11 cellular contexts compared by ENCODE assay signal in genomic region chr5:157267766-157268480, GRCh38. TPM values are rescaled to one million over a fixed set of nuclear protein-coding genes. Genes with fewer than 3 reads are reported as not detected.
DNase-seq lines count a peak whose midpoint lies in the region; ATAC-seq, FAIRE-seq and TF ChIP-seq lines count a peak whose summit lies in the region.
"Had no signal": no experiment of that assay in that cellular context is flagged by ENCODE, and none has a peak within 500 bp of the region (broad histone marks: within the 10 kb centered on the region; RNA-seq: fewer than 3 reads in every experiment).

No MANE protein-coding gene starts in this region.

- H3K36me3 ChIP-seq in CD8-positive, alpha-beta T cell (ENCODE audit: insufficient read depth, low read length): no peaks in the 10 kb centered on the region
- peaks cover 18% of the 10 kb centered on the region for H3K36me3 ChIP-seq in Karpas-422 (ENCODE audit: insufficient read depth, low read length)
- no peaks in the 10 kb centered on the region for H3K36me3 ChIP-seq in Caco-2 (ENCODE audit: control insufficient read depth, insufficient read depth, low read length)
- H3K36me3 ChIP-seq in pancreas: no peaks in the 10 kb centered on the region

- no peak for FAIRE-seq in pancreas (lab: Jason Lieb, UNC)

- CTCF ChIA-PET in CD8-positive, alpha-beta T cell (lab: Charles Lee): interaction anchor here (0.7 to 6.7 kb wide), 12 partner anchors 11 to 136 kb away, joined by 3 to 57 read pairs (median 3); no protein-coding TSS in a partner anchor
- CTCF ChIA-PET in Caco-2 (lab: Charles Lee): interaction anchor here (0.8 to 0.9 kb wide), 2 partner anchors 14 to 19 kb away, joined by 3 read pairs; no protein-coding TSS in a partner anchor

- POLR2A ChIA-PET in CD8-positive, alpha-beta T cell (lab: Charles Lee): interaction anchor here (0.9 to 5.8 kb wide), 13 partner anchors 8 to 129 kb away, joined by 3 to 44 read pairs (median 4); partner anchors contain the start of gene MED7
- POLR2A ChIA-PET in Caco-2 (lab: Charles Lee): no interaction called here

- peaks cover 84% of the 10 kb centered on the region for H3K4me1 Mint-ChIP-seq in CD8-positive, alpha-beta T cell (ENCODE audit: low read depth)
- H3K4me1 Mint-ChIP-seq in naive B cell (peaks cover 72 to 89% (median 87%) of the 10 kb centered on the region in 3 donors), Caco-2 (ENCODE audit: low read depth, unreplicated experiment) (no peaks in the 10 kb centered on the region)

- no peaks in the 10 kb centered on the region for H3K27me3 ChIP-seq in CD8-positive, alpha-beta T cell (ENCODE audit: insufficient read depth, low read length)
- H3K27me3 ChIP-seq in Karpas-422 (ENCODE audit: low read length) (no peaks in the 10 kb centered on the region), Caco-2 (replicated peaks; ENCODE audit: control insufficient read depth, insufficient read depth, low read length) (no peaks in the 10 kb centered on the region; the same call in 1 of the 2 replicates), pancreas (no peaks in the 10 kb centered on the region)

- H3K4me2 ChIP-seq in Karpas-422 (ENCODE audit: low read depth, low read length, poor library complexity, severe bottlenecking): peak overlapping the region; percentile 94

- peaks cover 3% of the 10 kb centered on the region; the same call in 1 of the 2 replicates for H4K20me1 ChIP-seq in Karpas-422 (ENCODE audit: insufficient read depth, low read depth, low read length)

- H3K79me2 ChIP-seq in Karpas-422 (ENCODE audit: low read length): peaks cover 66% of the 10 kb centered on the region

- no peak for TF ChIP-seq CTCF in CD8-positive, alpha-beta T cell (IDR thresholded peaks at IDR 0.05)
- TF ChIP-seq CTCF in Caco-2 (IDR thresholded peaks at IDR 0.05; ENCODE audit: insufficient read depth in 1 of 2, low read depth in 1 of 2, low read length in 1 of 2, severe bottlenecking in 1 of 2, unreplicated experiment in 1 of 2) (no peak), pancreas (IDR thresholded peaks at IDR 0.05) (no peak)

- H3K9me2 ChIP-seq in Karpas-422 (replicated peaks; ENCODE audit: insufficient read depth, low read length): no peaks in the 10 kb centered on the region

- peak overlapping the region; percentile 77 for H3K4me3 ChIP-seq in CD8-positive, alpha-beta T cell (ENCODE audit: low read depth, low read length)
- H3K4me3 ChIP-seq in Karpas-422 (ENCODE audit: low read length) (peak overlapping the region; percentile 84), Caco-2 (ENCODE audit: low read depth, low read length) (no peak overlapping the region), pancreas (peak overlapping the region in 1 of 4 donors; percentile 0)

- no peak for DNase-seq in CD8-positive, alpha-beta T cell
- DNase-seq in Karpas-422 (peak; percentile 56), caudate nucleus (lab: John Stamatoyannopoulos, UW) (peak in 9 of 61 donors; percentile 19 to 59 (median 48)), naive B cell (no peak), DMS79 (lab: John Stamatoyannopoulos, UW) (no peak), Caco-2 (no peak), pancreas (no peak)
- DNase-seq: GOT3; MV-4-11; stimulated activated naive CD4-positive, alpha-beta T cell had no signal

- no peak overlapping the region for H2AFZ ChIP-seq in Karpas-422 (ENCODE audit: low read length)

- no peaks in the 10 kb centered on the region for H3K27me3 Mint-ChIP-seq in CD8-positive, alpha-beta T cell (ENCODE audit: low read depth)
- H3K27me3 Mint-ChIP-seq in naive B cell: no peaks in the 10 kb centered on the region
- H3K27me3 Mint-ChIP-seq in Caco-2 (ENCODE audit: insufficient read depth, unreplicated experiment): peaks cover 11% of the 10 kb centered on the region

- H3K9me3 Mint-ChIP-seq in CD8-positive, alpha-beta T cell: no peaks in the 10 kb centered on the region
- H3K9me3 Mint-ChIP-seq in naive B cell (peaks cover 0 to 5% (median 0%) of the 10 kb centered on the region in 7 donors), Caco-2 (ENCODE audit: unreplicated experiment) (no peaks in the 10 kb centered on the region)

- H3K9ac ChIP-seq in Karpas-422 (ENCODE audit: low read length): peak overlapping the region; percentile 83

- ATAC-seq in CD8-positive, alpha-beta T cell: no peak
- ATAC-seq in naive B cell (ENCODE audit: low read depth in 2 of 2): no peak
- no peak for ATAC-seq in HG03097 (IDR thresholded peaks at IDR 0.05; ENCODE audit: low FRiP score, unreplicated experiment)
- ATAC-seq in pancreas: no peak

- peaks cover 34% of the 10 kb centered on the region for H3K36me3 Mint-ChIP-seq in CD8-positive, alpha-beta T cell
- H3K36me3 Mint-ChIP-seq in naive B cell (peaks cover 7 to 10% of the 10 kb centered on the region in 2 donors), Caco-2 (ENCODE audit: insufficient read depth, unreplicated experiment) (no peaks in the 10 kb centered on the region)

- peak overlapping the region; percentile 98 for H3K27ac Mint-ChIP-seq in CD8-positive, alpha-beta T cell
- H3K27ac Mint-ChIP-seq in naive B cell: peak overlapping the region; percentile 69 to 99 (median 99)
- no peak overlapping the region for H3K27ac Mint-ChIP-seq in Caco-2 (ENCODE audit: unreplicated experiment)

- WGBS in pancreas, 2 donors: 60% methylated on average over 8 of the region's 8 CpGs

- no peaks in the 10 kb centered on the region for H3K9me3 ChIP-seq in CD8-positive, alpha-beta T cell (ENCODE audit: low read length)
- H3K9me3 ChIP-seq in Karpas-422 (ENCODE audit: low read length) (no peaks in the 10 kb centered on the region), Caco-2 (no peaks in the 10 kb centered on the region), pancreas (no peaks in the 10 kb centered on the region)

- intact Hi-C loops in CD8-positive, alpha-beta T cell (cut with DNase I, micrococcal nuclease): loop anchor here (2.0 to 10.0 kb wide), 3 partner anchors 15 to 467 kb away; partner anchors contain the start of gene THG1L (in 2 of the 2)
- intact Hi-C loops in Caco-2 (cut with micrococcal nuclease; ENCODE audit: unreplicated experiment): loop anchor here (5.0 kb wide), 1 partner anchor 44 kb away; no protein-coding TSS in a partner anchor
- intact Hi-C loops in pancreas (cut with DNase I): no loop called here

- H3K4me3 Mint-ChIP-seq in CD8-positive, alpha-beta T cell: peak overlapping the region; percentile 95
- H3K4me3 Mint-ChIP-seq in naive B cell (peak overlapping the region; percentile 91 to 97 (median 95)), Caco-2 (ENCODE audit: unreplicated experiment) (no peak overlapping the region)

- BruUV-seq in Caco-2 (replicated peaks; lab: Mats Ljungman, UMichigan): no TSS peak

- H3K4me1 ChIP-seq in CD8-positive, alpha-beta T cell (ENCODE audit: insufficient read depth, low read length): peaks cover 84% of the 10 kb centered on the region
- H3K4me1 ChIP-seq in Karpas-422 (ENCODE audit: low read length) (peaks cover 83% of the 10 kb centered on the region), Caco-2 (no peaks in the 10 kb centered on the region), pancreas (no peaks in the 10 kb centered on the region)

- peak overlapping the region; percentile 71 for H3K27ac ChIP-seq in CD8-positive, alpha-beta T cell (ENCODE audit: low read depth, low read length)
- H3K27ac ChIP-seq in Karpas-422 (ENCODE audit: low read length) (peak overlapping the region; percentile 98), caudate nucleus (ENCODE audit: low read depth, low read length) (peak overlapping the region; percentile 90), pancreas (peak overlapping the region in 1 of 4 donors; percentile 29)

RNA-seq across cellular contexts. Expression of gene CYFIP2, which starts 2.0 kb away (rescaled TPM):
- 100 to 1,000 TPM; 270 to 304 TPM for total RNA-seq in CD8-positive, alpha-beta T cell
- 355 and 517 TPM in 2 replicates for total RNA-seq in Karpas-422 (2014; rRNA removed; shearing (Covaris generic); ENCODE audit: low replicate concordance)
- polyA plus RNA-seq in naive B cell (ENCODE audit: low read depth in 6 of 6) (100 to 1,000 TPM; 306 to 461 (median 348) TPM), pancreas (10 to 100 TPM; 14.4 to 19.6 TPM)
- total RNA-seq in Caco-2 (2022) (10.2 and 14.3 TPM in 2 replicates), pancreas (10 to 100 TPM in 4 of 6 donors, 1 to 10 TPM in 2; 7.6 to 17.8 (median 10.2) TPM)

Comparison
In these comparisons a context has a peak if more than half of its experiments do, and no peak if none do; other contexts are left out.
1. RNA of gene CYFIP2, which starts 2.0 kb away (total RNA-seq): 355 to 517 TPM in Karpas-422 and 270 to 304 TPM in CD8-positive, alpha-beta T cell; 10.2 to 14.3 TPM in Caco-2 and 7.6 to 17.8 TPM in pancreas; every median in the first group is over 10 times any median in the second.
2. intact Hi-C loops: an anchor here in CD8-positive, alpha-beta T cell (2.0 to 10.0 kb wide) and Caco-2 (5.0 kb wide); none called in pancreas.